Comparison of ENCODE assay signal across 8 cellular contexts in the genomic region with DNA sequence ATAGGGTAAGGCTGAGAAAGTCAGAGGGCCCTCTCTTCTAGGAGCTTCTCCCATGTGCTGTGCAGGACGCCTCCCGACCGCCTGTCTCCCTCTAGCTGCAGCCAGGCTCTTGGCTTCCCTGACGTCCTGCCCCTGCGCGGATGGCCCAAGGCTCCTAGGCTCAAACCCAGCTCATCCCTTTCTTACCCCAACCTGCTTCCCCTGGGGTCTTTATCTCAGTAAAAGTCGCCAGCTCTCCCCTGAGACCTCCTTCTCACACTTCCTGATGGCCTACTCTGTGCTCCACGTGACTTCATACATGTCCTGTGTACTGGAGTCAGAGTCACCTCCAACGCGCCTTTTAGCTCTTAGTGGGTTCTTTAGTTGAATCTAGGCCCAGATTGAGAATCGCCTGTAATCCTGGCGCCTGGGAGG.
A peak's percentile ranks its signal among the peaks of the same experiment; 100 is the strongest.
DNase-seq lines count a peak whose midpoint lies in the region; ATAC-seq lines count a peak whose summit lies in the region.

No MANE protein-coding gene starts in this region.

- peak overlapping the region; percentile 98 for H3K4me3 Mint-ChIP-seq in stimulated activated naive CD8-positive, alpha-beta T cell treated with anti-CD3 and anti-CD28 coated beads, Interleukin-15, Interleukin-2, amounts not matched to agents 100 ng/mL and 50 ng/mL, for 24 hours

- H3K27ac Mint-ChIP-seq in stimulated activated naive CD8-positive, alpha-beta T cell treated with anti-CD3 and anti-CD28 coated beads, Interleukin-15, Interleukin-2, amounts not matched to agents 100 ng/mL and 50 ng/mL, for 24 hours = peak overlapping the region; percentile 100

- peaks cover 41% of the 10 kb centered on the region for H3K4me1 Mint-ChIP-seq in stimulated activated naive CD8-positive, alpha-beta T cell treated with anti-CD3 and anti-CD28 coated beads, Interleukin-15, Interleukin-2, amounts not matched to agents 100 ng/mL and 50 ng/mL, for 24 hours (ENCODE audit: low read depth)

- H3K36me3 ChIP-seq in muscle layer of colon (ENCODE audit: insufficient read depth, low read length) = no peaks in the 10 kb centered on the region

- peak overlapping the region; percentile 75 to 86 for H3K4me3 ChIP-seq in muscle layer of colon (ENCODE audit: low read depth in 1 of 2, low read length in 2 of 2)

- no peaks in the 10 kb centered on the region for H3K27me3 Mint-ChIP-seq in stimulated activated naive CD8-positive, alpha-beta T cell treated with anti-CD3 and anti-CD28 coated beads, Interleukin-15, Interleukin-2, amounts not matched to agents 100 ng/mL and 50 ng/mL, for 24 hours

- H3K9ac ChIP-seq in muscle layer of colon (ENCODE audit: low read length) = peak overlapping the region; percentile 67

- no peaks in the 10 kb centered on the region for H3K9me3 Mint-ChIP-seq in stimulated activated naive CD8-positive, alpha-beta T cell treated with anti-CD3 and anti-CD28 coated beads, Interleukin-15, Interleukin-2, amounts not matched to agents 100 ng/mL and 50 ng/mL, for 24 hours

- peak; percentile 41 for ATAC-seq in HG02870 (IDR thresholded peaks at IDR 0.05; ENCODE audit: unreplicated experiment)

- peaks cover 42% of the 10 kb centered on the region for H3K36me3 Mint-ChIP-seq in stimulated activated naive CD8-positive, alpha-beta T cell treated with anti-CD3 and anti-CD28 coated beads, Interleukin-15, Interleukin-2, amounts not matched to agents 100 ng/mL and 50 ng/mL, for 24 hours (ENCODE audit: low read depth)

- peaks cover 15% of the 10 kb centered on the region for H3K4me1 ChIP-seq in muscle layer of colon (ENCODE audit: insufficient read depth, low read length)

- H3K27ac ChIP-seq in epithelial cell of prostate = peak overlapping the region; percentile 85
- peak overlapping the region; percentile 77 for H3K27ac ChIP-seq in muscle layer of colon (ENCODE audit: low read depth, low read length)

- DNase-seq in GDM1 (lab: John Stamatoyannopoulos, UW) (peak; percentile 36), NCI-H82 (lab: John Stamatoyannopoulos, UW) (peak; percentile 83), epithelial cell of prostate (ENCODE audit: low read depth, low spot score) (no peak), COLO829 (ENCODE audit: low spot score) (no peak)
- DNase-seq in activated CD8-positive, alpha-beta memory T cell treated with anti-CD3 and anti-CD28 coated beads for 48 hours (ENCODE audit: low read depth in 2 of 3, low spot score in 2 of 3) = peak in 2 of 3 experiments; percentile 58

- H3K27me3 ChIP-seq in muscle layer of colon (ENCODE audit: control insufficient read depth in 1 of 2, insufficient read depth in 2 of 2, low read length in 2 of 2) = no peaks in the 10 kb centered on the region

- no peaks in the 10 kb centered on the region for H3K9me3 ChIP-seq in muscle layer of colon (ENCODE audit: low read length)

Comparison
In these comparisons a context has a peak if more than half of its experiments do, and no peak if none do; other contexts are left out.
1. DNase-seq: peak in GDM1 (single experiment), NCI-H82 (single experiment) and activated CD8-positive, alpha-beta memory T cell treated with anti-CD3 and anti-CD28 coated beads for 48 hours (2 of 3); none in epithelial cell of prostate (single experiment) and COLO829 (single experiment).